9 cellular contexts compared by ENCODE assay signal in the genomic region with DNA sequence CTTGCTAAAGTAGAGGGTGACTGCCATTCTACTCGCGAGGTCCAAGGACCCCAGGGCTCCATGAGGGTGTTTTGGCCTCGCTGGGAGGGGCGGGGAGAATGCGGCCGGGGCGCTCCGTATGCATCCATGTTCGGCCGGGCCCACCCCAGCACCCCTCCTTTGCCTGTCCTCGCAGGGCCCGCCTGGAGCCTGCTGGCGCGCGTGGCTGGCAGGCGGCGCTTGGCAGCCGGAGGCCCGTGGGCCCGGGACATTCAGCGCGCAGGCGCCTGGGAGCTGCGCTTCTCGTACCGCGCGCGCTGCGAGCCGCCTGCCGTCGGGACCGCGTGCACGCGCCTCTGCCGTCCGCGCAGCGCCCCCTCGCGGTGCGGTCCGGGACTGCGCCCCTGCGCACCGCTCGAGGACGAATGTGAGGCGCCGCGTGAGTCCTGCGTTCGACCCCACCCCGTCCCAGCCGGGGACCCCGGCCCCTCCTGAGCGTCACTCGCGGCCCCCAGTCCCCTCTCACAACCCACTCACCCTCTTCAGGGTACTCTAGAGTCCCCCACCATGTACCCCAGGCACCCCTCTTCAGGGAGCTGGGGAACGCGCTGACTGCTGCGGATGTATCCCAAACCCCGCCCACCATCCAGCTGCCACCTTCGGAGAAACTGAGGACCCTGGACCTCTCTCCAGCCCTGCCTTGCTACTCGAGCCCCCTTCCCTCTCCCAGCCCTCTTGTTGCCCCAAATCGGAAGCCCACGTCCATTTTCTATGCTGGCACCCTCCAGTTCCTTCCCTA. TPM values are rescaled to one million over a fixed set of nuclear protein-coding genes. Genes with fewer than 3 reads are reported as not detected.
A peak's percentile ranks its signal among the peaks of the same experiment; 100 is the strongest.
DNase-seq lines count a peak whose midpoint lies in the region; TF ChIP-seq lines count a peak whose summit lies in the region.
"Had no signal": no experiment of that assay in that cellular context is flagged by ENCODE, and none has a peak within 500 bp of the region (broad histone marks: within the 10 kb centered on the region; RNA-seq: fewer than 3 reads in every experiment).

No MANE protein-coding gene starts in this region.

- 52 to 70% methylated on average over 2 to 24 of the region's 69 CpGs for WGBS in transverse colon (ENCODE audit: low coverage in 1 of 2), 2 donors

- peak; percentile 90 for TF ChIP-seq CTCF in GM12864 (IDR thresholded peaks at IDR 0.05; ENCODE audit: low read depth, low read length, missing control alignments)
- TF ChIP-seq CTCF in epithelial cell of proximal tubule (conservative IDR thresholded peaks at IDR 0.05; ENCODE audit: low read depth, low read length): peak; percentile 65
- peak; percentile 85 for TF ChIP-seq CTCF in neutrophil (IDR thresholded peaks at IDR 0.05)
- TF ChIP-seq CTCF in transverse colon (IDR thresholded peaks at IDR 0.05): peak; percentile 38 to 86 (median 73)

- intact Hi-C loops in transverse colon (cut with DNase I; ENCODE audit: low total_unique reads): no loop called here

- DNase-seq in GM12864 (ENCODE audit: low read depth) (no peak), NOMO-1 treated with DMSO at 0.1 percent for 48 hours (lab: John Stamatoyannopoulos, UW; ENCODE audit: unreplicated experiment) (peak; percentile 53), epithelial cell of proximal tubule (ENCODE audit: low read depth) (no peak), transverse colon (peak; percentile 63), pons (ENCODE audit: low spot score) (no peak), NCI-H446 (lab: John Stamatoyannopoulos, UW) (no peak)
- peak; percentile 74 for DNase-seq in activated CD8-positive, alpha-beta memory T cell treated with anti-CD3 and anti-CD28 coated beads, Interleukin-2, amount 50 U/mL, for 4 hours

- no peak for TF ChIP-seq POLR2A in transverse colon (IDR thresholded peaks at IDR 0.05)

- TF ChIP-seq EP300 in transverse colon (IDR thresholded peaks at IDR 0.05; ENCODE audit: low read depth): no peak

- H3K27me3 ChIP-seq in neutrophil (peaks cover 100% of the 10 kb centered on the region), transverse colon (peaks cover 96% of the 10 kb centered on the region)

- H3K9me3 ChIP-seq in neutrophil (no peaks in the 10 kb centered on the region), transverse colon (no peaks in the 10 kb centered on the region)

- H3K4me1 ChIP-seq in neutrophil (ENCODE audit: control insufficient read depth in 1 of 2, insufficient read depth in 1 of 2, low read depth in 1 of 2, low read length in 1 of 2): peaks cover 0 to 3% of the 10 kb centered on the region in 2 experiments
- H3K4me1 ChIP-seq in transverse colon: peaks cover 11 to 30% (median 27%) of the 10 kb centered on the region in 4 donors

- H3K4me3 ChIP-seq in GM12864 (ENCODE audit: low read depth, low read length): no peak overlapping the region
- H3K4me3 ChIP-seq in epithelial cell of proximal tubule (ENCODE audit: low read depth, low read length): no peak overlapping the region
- H3K4me3 ChIP-seq in neutrophil (ENCODE audit: low read depth in 1 of 2, low read length in 1 of 2): no peak overlapping the region
- H3K4me3 ChIP-seq in transverse colon: no peak overlapping the region

- no peaks in the 10 kb centered on the region for H3K36me3 ChIP-seq in neutrophil
- no peaks in the 10 kb centered on the region for H3K36me3 ChIP-seq in transverse colon

- in situ Hi-C loops in transverse colon (cut with MboI; ENCODE audit: low pct_ligation_motif_present in 1 of 4, low pct_unique_long_range_greater_than_20kb in 1 of 4, low sequenced_read_pairs in 3 of 4): no loop called here

- H3K27ac ChIP-seq in neutrophil: no peak overlapping the region
- no peak overlapping the region for H3K27ac ChIP-seq in transverse colon

RNA-seq across cellular contexts. Expression of gene DLL3, which starts 4.1 kb away (rescaled TPM):
- 2.9 and 4.1 TPM in 2 replicates for total RNA-seq in epithelial cell of proximal tubule
- not detected for total RNA-seq in transverse colon

RNA-seq across cellular contexts. Expression of gene SELENOV, which starts 12.1 kb away (rescaled TPM):
- total RNA-seq in epithelial cell of proximal tubule (0.17 TPM in 1 of 2 replicates, not detected in the other), transverse colon (not detected)
- total RNA-seq: T-helper 1 cell treated with Interleukin-12 subunit alpha and Interleukin-12 subunit beta and Interleukin-4 antibody, amounts not matched to agents 30 ng/mL and 1 ng/mL, for 36 hours had no signal

RNA-seq across cellular contexts. Expression of gene TIMM50, which starts 22.2 kb away (rescaled TPM):
- 98.1 and 146 TPM in 2 replicates for total RNA-seq in epithelial cell of proximal tubule
- total RNA-seq in transverse colon: 10 to 100 TPM; 21.7 to 54.0 (median 33.5) TPM

RNA-seq across cellular contexts. Expression of gene EID2B, which starts 29.8 kb away (rescaled TPM):
- total RNA-seq in epithelial cell of proximal tubule: 1.8 and 2.0 TPM in 2 replicates
- total RNA-seq in transverse colon: 1 to 10 TPM in 3 of 4 donors, under 1 TPM in 1; 1.00 to 1.5 (median 1.3) TPM

RNA-seq across cellular contexts. Expression of gene EID2, which starts 37.1 kb away (rescaled TPM):
- total RNA-seq in epithelial cell of proximal tubule (12.3 and 20.8 TPM in 2 replicates), transverse colon (1 to 10 TPM; 7.5 to 10.0 (median 8.1) TPM)

Comparison
In these comparisons a context has a peak if more than half of its experiments do, and no peak if none do; other contexts are left out.
1. DNase-seq: peak in NOMO-1 treated with DMSO at 0.1 percent for 48 hours (single experiment), activated CD8-positive, alpha-beta memory T cell treated with anti-CD3 and anti-CD28 coated beads, Interleukin-2, amount 50 U/mL, for 4 hours (single experiment) and transverse colon (single experiment); none in GM12864 (single experiment), epithelial cell of proximal tubule (single experiment), pons (single experiment) and NCI-H446 (0 of 2).
2. Peak in every context shown above with its lines, with median percentiles within 50 percentile points of each other: CTCF ChIP-seq.